17 cellular contexts compared by ENCODE assay signal in genomic region chr12:34107781-34108404, GRCh38.
"Had no signal": no experiment of that assay in that cellular context is flagged by ENCODE, and none has a peak within 500 bp of the region (broad histone marks: within the 10 kb centered on the region; RNA-seq: fewer than 3 reads in every experiment).

No MANE protein-coding gene starts in this region.

- H3K4me1 Mint-ChIP-seq: activated B cell treated with CpG ODN at 0.5 μM for 24 hours; activated naive CD8-positive, alpha-beta T cell treated with anti-CD3 and anti-CD28 coated beads, Interleukin-2, amount 50 U/mL, for 24 hours; nephron progenitor cell had no signal

- FAIRE-seq: TTC549 had no signal

- H3K4me3 Mint-ChIP-seq: activated B cell treated with CpG ODN at 0.5 μM for 24 hours; activated naive CD4-positive, alpha-beta T cell treated with anti-CD3 and anti-CD28 coated beads for 36 hours; activated naive CD8-positive, alpha-beta T cell treated with anti-CD3 and anti-CD28 coated beads, Interleukin-2, amount 50 U/mL, for 24 hours; nephron progenitor cell had no signal

- DNase-seq: activated B cell treated with CpG ODN at 0.5 μM for 24 hours; activated CD4-positive, alpha-beta T cell treated with anti-CD3 and anti-CD28 coated beads, Interleukin-2, amount 50 U/mL, for 1 hour; activated naive CD4-positive, alpha-beta T cell treated with anti-CD3 and anti-CD28 coated beads for 36 hours; activated naive CD8-positive, alpha-beta T cell treated with anti-CD3 and anti-CD28 coated beads, Interleukin-2, amount 50 U/mL, for 24 hours; dorsolateral prefrontal cortex; erythroblast; kidney glomerular epithelial cell; nephron progenitor cell; occipital lobe; right lobe of liver; thyroid gland; uterus had no signal

- H3K4me1 ChIP-seq: ascending aorta, prostate gland, thyroid gland, uterus had no signal

- H3K9me3 ChIP-seq: ascending aorta, prostate gland, right lobe of liver, thyroid gland, uterus had no signal

- H3K4me3 ChIP-seq: ascending aorta, right lobe of liver, smooth muscle cell, thyroid gland had no signal

- H3K4me2 ChIP-seq: smooth muscle cell had no signal

- H3K27ac Mint-ChIP-seq: activated B cell treated with CpG ODN at 0.5 μM for 24 hours; activated naive CD4-positive, alpha-beta T cell treated with anti-CD3 and anti-CD28 coated beads for 36 hours; activated naive CD8-positive, alpha-beta T cell treated with anti-CD3 and anti-CD28 coated beads, Interleukin-2, amount 50 U/mL, for 24 hours; activated T-helper 2 cell treated with anti-CD3 and anti-CD28 coated beads, Interferon-gamma antibody, Interleukin-2, Interleukin-4, amounts not matched to agents 10 μg/mL and 5 μg/mL and 100 μg/mL, durations not matched to agents 14 hours and 24 hours and 36 hours; nephron progenitor cell had no signal

- H3K9me3 Mint-ChIP-seq: activated B cell treated with CpG ODN at 0.5 μM for 24 hours; activated naive CD4-positive, alpha-beta T cell treated with anti-CD3 and anti-CD28 coated beads for 36 hours; activated naive CD8-positive, alpha-beta T cell treated with anti-CD3 and anti-CD28 coated beads, Interleukin-2, amount 50 U/mL, for 24 hours; activated T-helper 2 cell treated with anti-CD3 and anti-CD28 coated beads, Interferon-gamma antibody, Interleukin-2, Interleukin-4, amounts not matched to agents 10 μg/mL and 5 μg/mL and 100 μg/mL, durations not matched to agents 14 hours and 24 hours and 36 hours had no signal

- H3K36me3 ChIP-seq: ascending aorta, prostate gland, right lobe of liver, thyroid gland, uterus had no signal

- H3K27me3 ChIP-seq: ascending aorta, right lobe of liver, thyroid gland, uterus had no signal

- H3K27ac ChIP-seq: ascending aorta, dorsolateral prefrontal cortex, prostate gland, right lobe of liver, thyroid gland, uterus had no signal
